9 cellular contexts compared by ENCODE assay signal in genomic region chr11:12556788-12557384, GRCh38.
DNase-seq lines count a peak whose midpoint lies in the region; ATAC-seq and TF ChIP-seq lines count a peak whose summit lies in the region.
"Had no signal": no experiment of that assay in that cellular context is flagged by ENCODE, and none has a peak within 500 bp of the region (broad histone marks: within the 10 kb centered on the region; RNA-seq: fewer than 3 reads in every experiment).

No MANE protein-coding gene starts in this region.

- no peak for TF ChIP-seq CTCF in foreskin keratinocyte (conservative IDR thresholded peaks at IDR 0.05)
- TF ChIP-seq CTCF in nephron progenitor cell (IDR thresholded peaks at IDR 0.05), result no peak

- H3K27me3 ChIP-seq in SJSA1 (replicated peaks) (no peaks in the 10 kb centered on the region), foreskin keratinocyte (peaks cover 5% of the 10 kb centered on the region)

- ATAC-seq in foreskin keratinocyte (no peak), GM21515 (IDR thresholded peaks at IDR 0.05; ENCODE audit: unreplicated experiment) (no peak)

- no peak overlapping the region for H3K4me3 Mint-ChIP-seq in nephron progenitor cell
- H3K4me3 Mint-ChIP-seq: activated CD4-positive, alpha-beta T cell treated with anti-CD3 and anti-CD28 coated beads, Interleukin-2, amount 10 ng/mL, durations not matched to agents 24 days and 14 days had no signal

- peaks cover 9% of the 10 kb centered on the region for H3K36me3 Mint-ChIP-seq in nephron progenitor cell (ENCODE audit: low read depth)

- H3K9me3 Mint-ChIP-seq in nephron progenitor cell, result peaks cover 19% of the 10 kb centered on the region
- H3K9me3 Mint-ChIP-seq: activated CD4-positive, alpha-beta T cell treated with anti-CD3 and anti-CD28 coated beads, Interleukin-2, amount 10 ng/mL, durations not matched to agents 24 days and 14 days had no signal

- H3K4me1 ChIP-seq in SJSA1 (replicated peaks) (peaks cover 29% of the 10 kb centered on the region), foreskin keratinocyte (no peaks in the 10 kb centered on the region)

- 0 out of 2 replicates have a peak overlapping the region, but pooled peaks have one; percentile 2 for H3K27ac ChIP-seq in SJSA1
- H3K27ac ChIP-seq in foreskin keratinocyte, result no peak overlapping the region

- peaks cover 9% of the 10 kb centered on the region for H3K4me1 Mint-ChIP-seq in nephron progenitor cell
- H3K4me1 Mint-ChIP-seq: activated CD4-positive, alpha-beta T cell treated with anti-CD3 and anti-CD28 coated beads, Interleukin-2, amount 10 ng/mL, durations not matched to agents 24 days and 14 days had no signal

- peaks cover 4% of the 10 kb centered on the region for H3K27me3 Mint-ChIP-seq in nephron progenitor cell (ENCODE audit: low read depth, poor library complexity)

- H3K9me3 ChIP-seq in SJSA1 (replicated peaks), result no peaks in the 10 kb centered on the region; the same call in 1 of the 2 replicates

- no peaks in the 10 kb centered on the region for H3K36me3 ChIP-seq in SJSA1

- DNase-seq in COLO829 (ENCODE audit: low spot score) (peak; percentile 94), SJSA1 (ENCODE audit: low read depth in 1 of 2, low spot score in 2 of 2) (peak; percentile 86 to 89), foreskin keratinocyte (peak; percentile 9 to 45), nephron progenitor cell (no peak), NCI-H146 treated with DMSO at 0.1 percent for 48 hours (lab: John Stamatoyannopoulos, UW; ENCODE audit: unreplicated experiment) (no peak), GOT3 (lab: John Stamatoyannopoulos, UW) (no peak), NCI-H526 (lab: John Stamatoyannopoulos, UW) (no peak)
- DNase-seq: activated CD4-positive, alpha-beta T cell treated with anti-CD3 and anti-CD28 coated beads, Interleukin-2, amount 10 ng/mL, durations not matched to agents 24 days and 14 days had no signal

- H3K27ac Mint-ChIP-seq in nephron progenitor cell, result peak overlapping the region; percentile 62
- H3K27ac Mint-ChIP-seq: activated CD4-positive, alpha-beta T cell treated with anti-CD3 and anti-CD28 coated beads, Interleukin-2, amount 10 ng/mL, durations not matched to agents 24 days and 14 days had no signal

- H3K4me3 ChIP-seq in SJSA1, result no peak overlapping the region

Comparison
In these comparisons a context has a peak if more than half of its experiments do, and no peak if none do; other contexts are left out.
1. DNase-seq: peak in COLO829 (single experiment), SJSA1 (2 of 2) and foreskin keratinocyte (2 of 2); none in nephron progenitor cell (single experiment), NCI-H146 treated with DMSO at 0.1 percent for 48 hours (single experiment), GOT3 (single experiment) and NCI-H526 (0 of 2).